Comparison of ENCODE assay signal across 35 cellular contexts in the genomic region with DNA sequence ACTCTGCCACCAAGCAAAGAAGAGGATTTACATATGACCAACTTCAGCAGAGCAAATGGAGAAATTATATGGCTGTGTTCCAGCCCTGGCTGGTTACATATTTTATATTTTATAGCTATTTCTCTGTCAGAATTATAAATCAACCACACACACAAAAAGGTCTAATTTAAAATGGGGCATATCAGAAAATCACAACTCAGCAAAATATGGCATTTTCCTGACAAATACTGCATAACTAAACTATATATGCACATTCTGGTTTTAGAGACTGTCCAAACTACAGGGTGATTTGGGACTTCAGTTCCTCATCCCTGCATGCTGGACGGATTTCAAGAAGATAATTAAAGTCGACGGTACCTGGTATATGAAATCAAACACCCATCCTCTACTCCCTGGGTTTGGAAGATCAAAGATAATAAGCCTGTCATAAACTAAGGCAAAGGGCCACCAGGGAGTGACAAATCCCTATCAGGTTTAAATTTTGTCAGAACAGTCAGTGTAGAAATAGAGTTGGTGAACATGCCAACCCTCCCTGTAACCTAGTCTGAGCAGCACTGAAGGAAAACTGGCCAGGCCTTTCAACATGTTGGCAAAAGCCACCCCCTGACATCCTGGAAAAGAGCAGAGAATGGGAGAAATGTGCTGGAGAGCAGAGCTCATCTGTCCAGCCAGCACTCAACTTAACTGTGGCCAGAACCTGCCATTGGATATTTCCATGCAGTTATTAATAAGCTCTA.
DNase-seq lines count a peak whose midpoint lies in the region; ATAC-seq and TF ChIP-seq lines count a peak whose summit lies in the region.
"Had no signal": no experiment of that assay in that cellular context is flagged by ENCODE, and none has a peak within 500 bp of the region (broad histone marks: within the 10 kb centered on the region; RNA-seq: fewer than 3 reads in every experiment).

No MANE protein-coding gene starts in this region.

- H2AFZ ChIP-seq in hepatocyte, result no peak overlapping the region
- H2AFZ ChIP-seq in parathyroid adenoma, result peak overlapping the region; percentile 45

- DNase-seq in right cardiac atrium (no peak), cardiac septum (ENCODE audit: low spot score) (no peak), hepatocyte (ENCODE audit: low spot score) (no peak), amniotic stem cell (lab: John Stamatoyannopoulos, UW) (no peak)
- no peak for DNase-seq in activated naive CD4-positive, alpha-beta T cell treated with anti-CD3 and anti-CD28 coated beads, Interleukin-2, amount 50 U/mL, for 16 hours
- DNase-seq: activated CD4-positive, alpha-beta T cell treated with anti-CD3 and anti-CD28 coated beads for 4 hours; activated CD8-positive, alpha-beta memory T cell treated with anti-CD3 and anti-CD28 coated beads for 24 hours; activated effector memory CD4-positive, alpha-beta T cell treated with Interleukin-2 at 50 U/mL for 16 hours; activated T-cell treated with anti-CD3 and anti-CD28 coated beads for 4 hours; AML-193; aorta; CD4-positive, alpha-beta memory T cell; colonic mucosa; effector CD4-positive, alpha-beta T cell; glutamatergic neuron; H7; KG1; left ventricle myocardium inferior; mesendoderm; MM.1S; NCI-H1436; NCI-H2081; NCI-H345; NCI-H82; SJCRH30; stimulated activated CD4-positive, alpha-beta T cell treated with anti-CD3 and anti-CD28 coated beads, Interleukin-2, amount 100 ng/mL, for 24 hours; T1000; uterus; WERI-Rb-1 had no signal

- H3K79me2 ChIP-seq in hepatocyte (no peaks in the 10 kb centered on the region), parathyroid adenoma (no peaks in the 10 kb centered on the region)

- no peak overlapping the region for H3K4me2 ChIP-seq in hepatocyte
- H3K4me2 ChIP-seq in parathyroid adenoma (ENCODE audit: low read length), result peak overlapping the region; percentile 2
- H3K4me2 ChIP-seq: smooth muscle cell had no signal

- H3K4me3 ChIP-seq in right cardiac atrium (ENCODE audit: low read length) (no peak overlapping the region), hepatocyte (no peak overlapping the region), parathyroid adenoma (ENCODE audit: low read depth, low read length) (no peak overlapping the region)
- H3K4me3 ChIP-seq: cardiac muscle cell, colonic mucosa, left ventricle myocardium inferior, SJCRH30, smooth muscle cell, uterus had no signal

- no peaks in the 10 kb centered on the region for H4K20me1 ChIP-seq in hepatocyte (ENCODE audit: insufficient read depth, poor library complexity, severe bottlenecking)

- TF ChIP-seq CTCF in hepatocyte (IDR thresholded peaks at IDR 0.05; ENCODE audit: poor library complexity), result no peak
- TF ChIP-seq CTCF in parathyroid adenoma (IDR thresholded peaks at IDR 0.05), result no peak

- H3K27me3 ChIP-seq in right cardiac atrium (ENCODE audit: control insufficient read depth, insufficient read depth) (no peaks in the 10 kb centered on the region), hepatocyte (no peaks in the 10 kb centered on the region), parathyroid adenoma (ENCODE audit: control insufficient read depth, insufficient read depth, low read length) (no peaks in the 10 kb centered on the region)
- H3K27me3 ChIP-seq: cardiac muscle cell, colonic mucosa, neutrophil, SJCRH30, uterus had no signal

- intact Hi-C loops in right cardiac atrium (cut with DNase I), result no loop called here
- intact Hi-C loops in cardiac septum (cut with DNase I), result no loop called here

- WGBS in right cardiac atrium, result 66% methylated on average over 3 of the region's 3 CpGs
- WGBS in hepatocyte (ENCODE audit: low lambda C conversion rate, missing lambda C conversion rate), result 52% methylated on average over 3 of the region's 3 CpGs

- peak; percentile 46 to 48 for ATAC-seq in right cardiac atrium
- ATAC-seq in GM18909 (IDR thresholded peaks at IDR 0.05; ENCODE audit: poor library complexity, unreplicated experiment), result no peak
- ATAC-seq in GM19351 (IDR thresholded peaks at IDR 0.05; ENCODE audit: unreplicated experiment), result no peak

- peaks cover 8% of the 10 kb centered on the region for H3K4me1 ChIP-seq in right cardiac atrium (ENCODE audit: control insufficient read depth, insufficient read depth, low read length)
- peaks cover 27% of the 10 kb centered on the region for H3K4me1 ChIP-seq in hepatocyte (ENCODE audit: insufficient read depth)
- peaks cover 28% of the 10 kb centered on the region for H3K4me1 ChIP-seq in parathyroid adenoma
- H3K4me1 ChIP-seq: colonic mucosa, uterus had no signal

- no peaks in the 10 kb centered on the region for H3K9me2 ChIP-seq in hepatocyte (replicated peaks; ENCODE audit: insufficient read depth)

- H3K27ac ChIP-seq in right cardiac atrium (ENCODE audit: low read length) (no peak overlapping the region), hepatocyte (peak overlapping the region; percentile 63), parathyroid adenoma (peak overlapping the region; percentile 8)
- H3K27ac ChIP-seq: cardiac muscle cell, colonic mucosa, left ventricle myocardium inferior, neutrophil, SJCRH30, uterus, WERI-Rb-1 had no signal

- H3K36me3 ChIP-seq in hepatocyte (replicated peaks; ENCODE audit: insufficient read depth, low read depth), result no peaks in the 10 kb centered on the region
- H3K36me3 ChIP-seq in parathyroid adenoma (ENCODE audit: control insufficient read depth, insufficient read depth, low read length), result no peaks in the 10 kb centered on the region
- H3K36me3 ChIP-seq: cardiac muscle cell, colonic mucosa, left ventricle myocardium inferior, neutrophil, SJCRH30, uterus, WERI-Rb-1 had no signal

- H3K9me3 ChIP-seq in right cardiac atrium (ENCODE audit: control insufficient read depth, low read length), result no peaks in the 10 kb centered on the region
- H3K9me3 ChIP-seq in hepatocyte (ENCODE audit: low read depth), result no peaks in the 10 kb centered on the region
- no peaks in the 10 kb centered on the region for H3K9me3 ChIP-seq in parathyroid adenoma (ENCODE audit: control insufficient read depth, low read length)
- H3K9me3 ChIP-seq: colonic mucosa, left ventricle myocardium inferior, neutrophil, SJCRH30, uterus had no signal

- no peak overlapping the region for H3K9ac ChIP-seq in parathyroid adenoma

Comparison
In these comparisons a context has a peak if more than half of its experiments do, and no peak if none do; other contexts are left out.
1. ATAC-seq: peak in right cardiac atrium (2 of 2); none in GM18909 (single experiment) and GM19351 (single experiment).